7 cellular contexts compared by ENCODE assay signal in the genomic region with DNA sequence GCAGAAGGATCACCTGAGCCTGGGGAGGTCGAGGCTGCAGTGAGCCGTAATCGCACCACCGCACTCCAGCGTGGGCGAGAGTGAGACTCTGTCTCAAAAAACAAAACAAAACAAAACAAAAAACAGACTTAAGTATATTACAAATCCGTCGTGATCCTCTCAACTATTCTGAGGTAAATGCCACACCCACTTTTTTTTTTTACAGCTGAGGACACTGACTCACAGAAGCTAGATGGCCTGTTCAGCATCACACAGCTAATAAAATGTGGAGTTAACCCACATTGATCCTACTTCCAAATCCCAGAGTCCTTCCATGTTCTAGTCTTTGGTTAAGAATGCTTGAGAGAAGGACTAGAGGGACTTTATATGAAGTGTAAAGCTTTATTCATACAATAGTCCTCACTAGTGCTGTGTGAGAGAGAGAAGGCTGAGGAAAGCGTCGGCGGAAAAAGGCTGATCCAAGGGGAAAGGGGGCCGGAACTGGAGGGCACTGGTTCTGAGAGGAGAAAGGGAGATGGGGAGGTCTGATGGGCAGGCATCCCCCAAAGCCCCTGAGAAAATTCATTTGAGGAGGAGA. TPM values are rescaled to one million over a fixed set of nuclear protein-coding genes. Genes with fewer than 3 reads are reported as not detected.
DNase-seq lines count a peak whose midpoint lies in the region; ATAC-seq and TF ChIP-seq lines count a peak whose summit lies in the region.

No MANE protein-coding gene starts in this region.

- no peaks in the 10 kb centered on the region for H3K27me3 Mint-ChIP-seq in natural killer cell (ENCODE audit: low read depth in 2 of 2)

- H3K36me3 ChIP-seq in colonic mucosa = peaks cover under 1% of the 10 kb centered on the region

- peak overlapping the region; percentile 51 for H3K27ac ChIP-seq in colonic mucosa

- peak overlapping the region; percentile 92 for H3K4me3 Mint-ChIP-seq in natural killer cell

- H3K9me3 ChIP-seq in colonic mucosa = no peaks in the 10 kb centered on the region

- no peaks in the 10 kb centered on the region for H3K9me3 Mint-ChIP-seq in natural killer cell

- H3K27ac Mint-ChIP-seq in natural killer cell = peak overlapping the region; percentile 91 to 92

- ATAC-seq in GM18873 (IDR thresholded peaks at IDR 0.05; ENCODE audit: low FRiP score, unreplicated experiment) (peak; percentile 6), natural killer cell (peak in 1 of 3 donors; percentile 2), GM21381 (IDR thresholded peaks at IDR 0.05; ENCODE audit: unreplicated experiment) (no peak), GM21360 (IDR thresholded peaks at IDR 0.05; ENCODE audit: unreplicated experiment) (no peak)

- TF ChIP-seq CTCF in colonic mucosa (IDR thresholded peaks at IDR 0.05) (no peak), natural killer cell (IDR thresholded peaks at IDR 0.05) (no peak)

- H3K9ac ChIP-seq in colonic mucosa (ENCODE audit: low read depth in 2 of 2, low read length in 2 of 2) = peak overlapping the region; percentile 71 to 79

- intact Hi-C loops in colonic mucosa (cut with DNase I) = no loop called here
- intact Hi-C loops in natural killer cell (cut with micrococcal nuclease) = no loop called here

- H3K4me1 Mint-ChIP-seq in natural killer cell = peaks cover 16 to 22% of the 10 kb centered on the region in 2 donors

- H3K36me3 Mint-ChIP-seq in natural killer cell = no peaks in the 10 kb centered on the region

- DNase-seq in M059J (ENCODE audit: low read depth) = peak; percentile 55
- no peak for DNase-seq in colonic mucosa
- no peak for DNase-seq in natural killer cell
- no peak for DNase-seq in COLO668 (lab: John Stamatoyannopoulos, UW; ENCODE audit: unreplicated experiment)

- peaks cover 10% of the 10 kb centered on the region for H3K4me1 ChIP-seq in colonic mucosa

- peak overlapping the region; percentile 72 for H3K4me3 ChIP-seq in colonic mucosa

- H3K27me3 ChIP-seq in colonic mucosa = no peaks in the 10 kb centered on the region

RNA-seq across cellular contexts. Expression of a gene that starts 0.6 kb away (rescaled TPM):
- 36.1 and 40.0 TPM in 2 replicates for total RNA-seq in M059J (2014; rRNA removed; shearing (Covaris generic))
- 10 to 100 TPM; 12.6 to 20.7 TPM for total RNA-seq in colonic mucosa
- 10 to 100 TPM; 16.5 to 22.8 (median 20.1) TPM for total RNA-seq in natural killer cell

RNA-seq across cellular contexts. Expression of a gene that starts 0.7 kb away (rescaled TPM):
- total RNA-seq in M059J (2014; rRNA removed; shearing (Covaris generic)) = 8.2 and 11.9 TPM in 2 replicates
- total RNA-seq in colonic mucosa = 10 to 100 TPM; 17.8 to 36.7 TPM
- 10 to 100 TPM; 20.0 to 20.3 (median 20.2) TPM for total RNA-seq in natural killer cell

RNA-seq across cellular contexts. Expression of a gene that starts 11.7 kb away (rescaled TPM):
- 11.6 and 20.4 TPM in 2 replicates for total RNA-seq in M059J (2014; rRNA removed; shearing (Covaris generic))
- total RNA-seq in colonic mucosa (10 to 100 TPM; 21.7 to 63.7 TPM), natural killer cell (10 to 100 TPM; 20.1 to 30.9 (median 20.5) TPM)

RNA-seq across cellular contexts. Expression of a gene that starts 11.7 kb away (rescaled TPM):
- total RNA-seq in M059J (2014; rRNA removed; shearing (Covaris generic)) = 7.4 and 14.8 TPM in 2 replicates
- 10 to 100 TPM; 14.8 to 25.3 TPM for total RNA-seq in colonic mucosa
- total RNA-seq in natural killer cell = 10 to 100 TPM; 57.0 to 67.8 (median 62.6) TPM

RNA-seq across cellular contexts. Expression of a gene that starts 39.5 kb away (rescaled TPM):
- total RNA-seq in M059J (2014; rRNA removed; shearing (Covaris generic)) = 9.5 and 17.9 TPM in 2 replicates
- total RNA-seq in colonic mucosa = 10 to 100 TPM; 27.5 to 36.7 TPM
- 10 to 100 TPM; 20.2 to 25.5 (median 22.8) TPM for total RNA-seq in natural killer cell
